In the genomic region with DNA sequence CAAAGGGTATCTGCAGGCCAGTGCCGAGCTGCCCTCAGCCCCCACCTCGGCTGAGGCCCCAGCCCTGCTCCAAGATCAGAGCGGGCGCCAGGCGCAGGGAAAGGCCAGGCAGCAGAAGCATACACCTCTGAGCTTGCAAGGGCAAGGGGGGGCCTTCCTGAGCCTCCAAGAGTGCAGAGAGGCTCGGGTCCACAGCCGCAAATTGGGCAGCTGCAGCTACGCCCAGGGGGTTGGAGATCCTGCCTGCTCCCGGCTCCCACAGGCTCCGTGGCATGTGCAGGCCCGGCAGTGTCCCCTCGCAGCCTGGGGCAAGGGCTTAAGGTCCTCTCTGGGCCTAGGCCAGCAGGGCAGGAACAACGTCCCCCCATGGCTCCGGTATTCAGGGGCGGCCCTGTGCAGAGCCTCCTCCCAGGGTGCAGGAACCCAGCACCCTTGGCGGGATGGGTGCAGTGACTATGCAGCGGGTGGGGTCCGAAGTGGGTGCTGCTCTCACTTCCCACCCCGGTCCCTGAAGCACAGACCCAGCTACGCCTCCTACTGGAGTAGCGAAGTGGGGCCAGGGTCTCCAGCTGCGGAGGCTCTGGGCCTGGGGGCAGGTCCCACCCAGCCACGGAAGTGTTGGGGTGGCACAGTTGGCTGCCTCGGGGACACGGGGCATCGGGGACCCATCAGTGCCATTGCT, we compare ENCODE assay signal across 24 cellular contexts.
DNase-seq lines count a peak whose midpoint lies in the region; ATAC-seq, FAIRE-seq and TF ChIP-seq lines count a peak whose summit lies in the region.
"Had no signal": no experiment of that assay in that cellular context is flagged by ENCODE, and none has a peak within 500 bp of the region (broad histone marks: within the 10 kb centered on the region; RNA-seq: fewer than 3 reads in every experiment).

No MANE protein-coding gene starts in this region.

- ATAC-seq in HepG2 (peak; percentile 61), upper lobe of right lung (peak; percentile 38)
- ATAC-seq in activated naive CD8-positive, alpha-beta T cell treated with anti-CD3 and anti-CD28 coated beads, Interleukin-2, amount 50 U/mL, for 24 hours, result no peak
- ATAC-seq: Panc1 had no signal

- no peak for TF ChIP-seq EP300 in HepG2 (IDR thresholded peaks at IDR 0.05; ENCODE audit: low read depth in 2 of 2, low read length in 2 of 2)
- no peak for TF ChIP-seq EP300 in HepG2 (CRISPR knock-in tag; IDR thresholded peaks at IDR 0.05; ENCODE audit: borderline replicate concordance)

- in situ Hi-C loops in HepG2 (cut with HindIII; ENCODE audit: extremely low pct_ligation_motif_present, low pct_unique_long_range_greater_than_20kb), result no loop called here

- H3K79me2 ChIP-seq in HepG2 (ENCODE audit: insufficient read depth, low read length) (no peaks in the 10 kb centered on the region), MM.1S (ENCODE audit: low read length) (no peaks in the 10 kb centered on the region)

- H4K20me1 ChIP-seq in HepG2 (ENCODE audit: insufficient read depth, low read length), result no peaks in the 10 kb centered on the region
- no peaks in the 10 kb centered on the region for H4K20me1 ChIP-seq in MM.1S (ENCODE audit: insufficient read depth, low read length)

- H3K4me3 ChIP-seq in HepG2 (replicated peaks in 1 of 3; ENCODE audit: insufficient read depth in 1 of 3, low read depth in 2 of 3, low read length in 3 of 3) (no peak overlapping the region), spleen (no peak overlapping the region), upper lobe of right lung (no peak overlapping the region), MM.1S (ENCODE audit: low read length) (no peak overlapping the region)
- H3K4me3 ChIP-seq: GM23248 had no signal

- no peak for FAIRE-seq in HepG2 (lab: Jason Lieb, UNC)
- FAIRE-seq: GM18507 had no signal

- H2AFZ ChIP-seq in HepG2 (ENCODE audit: low read length), result no peak overlapping the region
- H2AFZ ChIP-seq in MM.1S (ENCODE audit: low read length), result no peak overlapping the region
- H2AFZ ChIP-seq: GM23248 had no signal

- TF ChIP-seq RAD21 in HepG2 (CRISPR knock-in tag; IDR thresholded peaks at IDR 0.05), result no peak

- no TSS peak for BruUV-seq in HepG2 (replicated peaks; lab: Mats Ljungman, UMichigan)

- H3K36me3 Mint-ChIP-seq in activated naive CD8-positive, alpha-beta T cell treated with anti-CD3 and anti-CD28 coated beads, Interleukin-2, amount 50 U/mL, for 24 hours (ENCODE audit: low read depth), result no peaks in the 10 kb centered on the region
- H3K36me3 Mint-ChIP-seq: CD14-positive monocyte had no signal

- no peak overlapping the region for H3K4me3 Mint-ChIP-seq in activated naive CD8-positive, alpha-beta T cell treated with anti-CD3 and anti-CD28 coated beads, Interleukin-2, amount 50 U/mL, for 24 hours
- H3K4me3 Mint-ChIP-seq: CD14-positive monocyte had no signal

- no peaks in the 10 kb centered on the region for H3K9me3 ChIP-seq in HepG2 (ENCODE audit: low read length)
- peaks cover 0 to 14% (median 0%) of the 10 kb centered on the region in 8 donors for H3K9me3 ChIP-seq in spleen
- no peaks in the 10 kb centered on the region for H3K9me3 ChIP-seq in upper lobe of right lung
- no peaks in the 10 kb centered on the region for H3K9me3 ChIP-seq in MM.1S (replicated peaks; ENCODE audit: insufficient read depth, low read length)
- H3K9me3 ChIP-seq: BE2C, SK-N-SH had no signal

- POLR2A ChIA-PET in HepG2 (lab: Yijun Ruan, JAX), result no interaction called here

- no peak overlapping the region for H3K27ac Mint-ChIP-seq in activated naive CD8-positive, alpha-beta T cell treated with anti-CD3 and anti-CD28 coated beads, Interleukin-2, amount 50 U/mL, for 24 hours
- H3K27ac Mint-ChIP-seq: CD14-positive monocyte had no signal

- no peaks in the 10 kb centered on the region for H3K27me3 Mint-ChIP-seq in activated naive CD8-positive, alpha-beta T cell treated with anti-CD3 and anti-CD28 coated beads, Interleukin-2, amount 50 U/mL, for 24 hours

- H3K4me1 ChIP-seq in HepG2 (ENCODE audit: insufficient read depth, low read length) (no peaks in the 10 kb centered on the region), spleen (no peaks in the 10 kb centered on the region), upper lobe of right lung (no peaks in the 10 kb centered on the region), MM.1S (ENCODE audit: low read length) (0 out of 2 replicates have a peak, but pooled peaks cover 3% of the 10 kb centered on the region)
- H3K4me1 ChIP-seq: BE2C had no signal

- intact Hi-C loops in HepG2 (cut with micrococcal nuclease; ENCODE audit: unreplicated experiment), result no loop called here
- intact Hi-C loops in spleen (cut with DNase I; ENCODE audit: low total_unique reads), result no loop called here
- intact Hi-C loops in upper lobe of right lung (cut with DNase I), result no loop called here

- H3K4me2 ChIP-seq in HepG2 (ENCODE audit: low read depth, low read length), result no peak overlapping the region
- H3K4me2 ChIP-seq in MM.1S (ENCODE audit: low read depth, low read length), result no peak overlapping the region
- H3K4me2 ChIP-seq: SK-N-SH had no signal

- CTCF ChIA-PET in HepG2 (lab: Yijun Ruan, JAX; ENCODE audit: low intra/inter-chr PET ratio, low total read pairs), result no interaction called here

- peak; percentile 61 for DNase-seq in activated effector memory CD4-positive, alpha-beta T cell treated with anti-CD3 and anti-CD28 coated beads, Interleukin-2, amount 50 U/mL, for 16 hours
- DNase-seq in activated effector memory CD4-positive, alpha-beta T cell treated with Interleukin-2 at 50 U/mL for 16 hours, result no peak
- DNase-seq in HepG2 (ENCODE audit: low spot score), result no peak
- DNase-seq in spleen, result peak; percentile 65
- DNase-seq in upper lobe of right lung, result no peak
- no peak for DNase-seq in glomerular visceral epithelial cell (ENCODE audit: extremely low spot score)
- no peak for DNase-seq in activated naive CD8-positive, alpha-beta T cell treated with anti-CD3 and anti-CD28 coated beads, Interleukin-2, amount 50 U/mL, for 24 hours
- DNase-seq in MM.1S, result no peak
- DNase-seq: BE2C, DMS53, GM23248, H7, NCI-H1092, NCI-H1417 treated with DMSO at 0.1 percent for 48 hours, NCI-H1694 treated with DMSO at 0.1 percent for 48 hours, NCI-H446 treated with DMSO at 0.1 percent for 48 hours, NCI-H526, SK-N-SH had no signal

- no peak overlapping the region for H3K9ac ChIP-seq in HepG2 (ENCODE audit: insufficient read depth, low read depth, low read length)
- H3K9ac ChIP-seq in MM.1S (ENCODE audit: low read length), result no peak overlapping the region
- H3K9ac ChIP-seq: GM23248, SK-N-SH had no signal

- H3F3A ChIP-seq in MM.1S (ENCODE audit: insufficient read depth, low read length), result no peaks in the 10 kb centered on the region

- H3K4me1 Mint-ChIP-seq in activated naive CD8-positive, alpha-beta T cell treated with anti-CD3 and anti-CD28 coated beads, Interleukin-2, amount 50 U/mL, for 24 hours, result no peaks in the 10 kb centered on the region
- H3K4me1 Mint-ChIP-seq: CD14-positive monocyte had no signal

- H3K27me3 ChIP-seq in HepG2 (ENCODE audit: control insufficient read depth in 1 of 2, insufficient read depth in 2 of 2, low read length in 2 of 2) (no peaks in the 10 kb centered on the region), spleen (replicated peaks in 1 of 7) (no peaks in the 10 kb centered on the region), upper lobe of right lung (no peaks in the 10 kb centered on the region), MM.1S (replicated peaks; ENCODE audit: insufficient read depth, low read length) (no peaks in the 10 kb centered on the region)
- H3K27me3 ChIP-seq: BE2C had no signal

- H3K36me3 ChIP-seq in HepG2 (replicated peaks in 1 of 2; ENCODE audit: control insufficient read depth in 1 of 2, insufficient read depth in 2 of 2, low read length in 2 of 2) (no peaks in the 10 kb centered on the region), spleen (no peaks in the 10 kb centered on the region), upper lobe of right lung (no peaks in the 10 kb centered on the region), MM.1S (replicated peaks; ENCODE audit: insufficient read depth, low read length) (no peaks in the 10 kb centered on the region)
- H3K36me3 ChIP-seq: BE2C had no signal

- no peaks in the 10 kb centered on the region for H3K9me3 Mint-ChIP-seq in activated naive CD8-positive, alpha-beta T cell treated with anti-CD3 and anti-CD28 coated beads, Interleukin-2, amount 50 U/mL, for 24 hours

- 17% methylated on average over 7 of the region's 26 CpGs for WGBS in HepG2 (ENCODE audit: low lambda C conversion rate)
- 88 to 91% (median 89%) methylated on average over 11 to 26 of the region's 26 CpGs for WGBS in spleen, 5 donors

- H3K27ac ChIP-seq in HepG2 (ENCODE audit: extremely low read length, insufficient read depth, low read length) (no peak overlapping the region), spleen (no peak overlapping the region), upper lobe of right lung (no peak overlapping the region), MM.1S (ENCODE audit: low read length) (no peak overlapping the region)
- H3K27ac ChIP-seq: 22Rv1, GM23248, HL-60, RWPE1 had no signal

- TF ChIP-seq POLR2A in HepG2 (IDR thresholded peaks at IDR 0.05; ENCODE audit: insufficient read depth in 1 of 2, low read depth in 2 of 2, low read length in 2 of 2) (no peak), spleen (IDR thresholded peaks at IDR 0.05) (no peak)

- H3K9me2 ChIP-seq in MM.1S (replicated peaks; ENCODE audit: insufficient read depth, low read length), result no peaks in the 10 kb centered on the region
- H3K9me2 ChIP-seq: SK-N-SH had no signal

- TF ChIP-seq CTCF in HepG2 (CRISPR knock-in tag; IDR thresholded peaks at IDR 0.05) (no peak), spleen (IDR thresholded peaks at IDR 0.05 in 8 of 11, conservative IDR thresholded peaks at IDR 0.05 in 3 of 11) (no peak), upper lobe of right lung (IDR thresholded peaks at IDR 0.05) (no peak), MM.1S (IDR thresholded peaks at IDR 0.05; ENCODE audit: low read length) (no peak)

TF ChIP-seq in HepG2, 621 proteins besides CTCF, POLR2A, EP300 and RAD21 (continues in another document):
- no peak for TF ChIP-seq MED1 (CRISPR knock-in tag; IDR thresholded peaks at IDR 0.05)
- TF ChIP-seq ZNF143 (CRISPR knock-in tag; IDR thresholded peaks at IDR 0.05), result no peak
- no peak for TF ChIP-seq ZNF256 (CRISPR knock-in tag; conservative IDR thresholded peaks at IDR 0.05)
- no peak for TF ChIP-seq TOPORS (CRISPR knock-in tag; IDR thresholded peaks at IDR 0.05)
- no peak for TF ChIP-seq ZNF816 (CRISPR knock-in tag; IDR thresholded peaks at IDR 0.05; ENCODE audit: borderline replicate concordance)
- TF ChIP-seq BRD4 (CRISPR knock-in tag; IDR thresholded peaks at IDR 0.05), result no peak

Comparison
In these comparisons a context has a peak if more than half of its experiments do, and no peak if none do; other contexts are left out.
1. DNase-seq: peak in activated effector memory CD4-positive, alpha-beta T cell treated with anti-CD3 and anti-CD28 coated beads, Interleukin-2, amount 50 U/mL, for 16 hours (single experiment) and spleen (single experiment); none in activated effector memory CD4-positive, alpha-beta T cell treated with Interleukin-2 at 50 U/mL for 16 hours (single experiment), HepG2 (single experiment), upper lobe of right lung (single experiment), glomerular visceral epithelial cell (single experiment), activated naive CD8-positive, alpha-beta T cell treated with anti-CD3 and anti-CD28 coated beads, Interleukin-2, amount 50 U/mL, for 24 hours (single experiment) and MM.1S (single experiment).